Comparison of ENCODE assay signal across 9 cellular contexts in genomic region chr17:79812969-79813825, GRCh38. TPM values are rescaled to one million over a fixed set of nuclear protein-coding genes. Genes with fewer than 3 reads are reported as not detected.
DNase-seq lines count a peak whose midpoint lies in the region; ATAC-seq, FAIRE-seq and TF ChIP-seq lines count a peak whose summit lies in the region.
"Had no signal": no experiment of that assay in that cellular context is flagged by ENCODE, and none has a peak within 500 bp of the region (broad histone marks: within the 10 kb centered on the region; RNA-seq: fewer than 3 reads in every experiment).

No MANE protein-coding gene starts in this region.

- no peak overlapping the region for H2AFZ ChIP-seq in osteoblast (ENCODE audit: low read length)

- peaks cover 2% of the 10 kb centered on the region for H4K20me1 ChIP-seq in osteoblast (ENCODE audit: insufficient read depth, low read length)

- no peak for FAIRE-seq in GM12891 (lab: Jason Lieb, UNC)
- FAIRE-seq: HTR-8/SVneo had no signal

- peak; percentile 71 for DNase-seq in GM10266 (ENCODE audit: extremely low spot score)
- DNase-seq in NCI-H2171 (lab: John Stamatoyannopoulos, UW), result peak; percentile 74
- no peak for DNase-seq in cardiac fibroblast (ENCODE audit: low read depth in 2 of 2)
- peak; percentile 93 for DNase-seq in osteoblast (ENCODE audit: insufficient read length, low spot score, missing footprints)
- DNase-seq in NAMALWA (ENCODE audit: low spot score), result no peak
- DNase-seq in GM12891 (ENCODE audit: insufficient read length, low spot score), result no peak
- no peak for DNase-seq in hypothalamus (lab: John Stamatoyannopoulos, UW)

- peak overlapping the region; percentile 63 for H3K4me2 ChIP-seq in osteoblast (ENCODE audit: insufficient read depth, low read length)

- H3K27ac ChIP-seq in osteoblast (ENCODE audit: low read depth, low read length), result no peak overlapping the region

- H3K36me3 ChIP-seq in osteoblast (ENCODE audit: insufficient read depth, low read length), result no peaks in the 10 kb centered on the region

- TF ChIP-seq CTCF in GM10266 (IDR thresholded peaks at IDR 0.05; ENCODE audit: control insufficient read depth, insufficient read depth, low read depth, missing control alignments) (no peak), cardiac fibroblast (IDR thresholded peaks at IDR 0.05; ENCODE audit: low read depth, low read length) (no peak), osteoblast (IDR thresholded peaks at IDR 0.05; ENCODE audit: extremely low read depth, low read depth, low read length) (no peak)

- no peak for TF ChIP-seq POLR2A in GM12891 (IDR thresholded peaks at IDR 0.05; ENCODE audit: low read depth, low read length)

- H3K27me3 ChIP-seq in osteoblast (ENCODE audit: insufficient read depth, low read length), result peaks cover 80% of the 10 kb centered on the region

- no peaks in the 10 kb centered on the region for H3K9me3 ChIP-seq in osteoblast (ENCODE audit: low read depth, low read length)

- H3K4me3 ChIP-seq in cardiac fibroblast (replicated peaks in 1 of 2; ENCODE audit: low read depth in 2 of 2, low read length in 2 of 2) (peak overlapping the region; percentile 17 to 36), osteoblast (ENCODE audit: insufficient read depth, low read length) (peak overlapping the region; percentile 37)

- peaks cover 3% of the 10 kb centered on the region for H3K4me1 ChIP-seq in osteoblast (ENCODE audit: insufficient read depth, low read length)

- H3K79me2 ChIP-seq in osteoblast (ENCODE audit: insufficient read depth, low read length), result no peaks in the 10 kb centered on the region

- ATAC-seq in HG03159 (IDR thresholded peaks at IDR 0.05; ENCODE audit: unreplicated experiment), result no peak

TF ChIP-seq in GM12891, 5 proteins besides CTCF, POLR2A, EP300 and RAD21:
- TF ChIP-seq PAX5 (IDR thresholded peaks at IDR 0.05; ENCODE audit: insufficient read depth, low read length, severe bottlenecking), result no peak
- TF ChIP-seq TAF1 (IDR thresholded peaks at IDR 0.05; ENCODE audit: low read depth, low read length), result no peak
- no peak for TF ChIP-seq POLR2AphosphoS5 (IDR thresholded peaks at IDR 0.05; ENCODE audit: low read depth, low read length)
- TF ChIP-seq SPI1 (IDR thresholded peaks at IDR 0.05; ENCODE audit: low read depth, low read length), result no peak
- TF ChIP-seq POU2F2 (IDR thresholded peaks at IDR 0.05; ENCODE audit: low read depth, low read length), result no peak

RNA-seq across cellular contexts. Expression of gene CBX8, which starts 16.3 kb away (rescaled TPM):
- total RNA-seq in osteoblast, result 2.4 and 3.3 TPM in 2 replicates
- 2.8 TPM for polyA plus RNA-seq in GM12891 (2012; ENCODE audit: low read depth, missing spikeins)

RNA-seq across cellular contexts. Expression of gene CBX4, which starts 26.0 kb away (rescaled TPM):
- total RNA-seq in osteoblast, result 17.1 and 22.1 TPM in 2 replicates
- polyA plus RNA-seq in GM12891 (2012; ENCODE audit: low read depth, missing spikeins), result 17.1 TPM

RNA-seq across cellular contexts. Expression of gene CBX2, which starts 35.2 kb away (rescaled TPM):
- total RNA-seq in osteoblast, result 0.88 and 1.1 TPM in 2 replicates
- 0.47 TPM for polyA plus RNA-seq in GM12891 (2012; ENCODE audit: low read depth, missing spikeins)

Comparison
In these comparisons a context has a peak if more than half of its experiments do, and no peak if none do; other contexts are left out.
1. DNase-seq: peak in GM10266 (single experiment), NCI-H2171 (single experiment) and osteoblast (single experiment); none in cardiac fibroblast (0 of 2), NAMALWA (single experiment), GM12891 (single experiment) and hypothalamus (0 of 51).